In genomic region chr7:158527038-158527437, GRCh38 we compare ENCODE assay signal across 18 cellular contexts.
DNase-seq lines count a peak whose midpoint lies in the region; ATAC-seq and TF ChIP-seq lines count a peak whose summit lies in the region.
"Had no signal": no experiment of that assay in that cellular context is flagged by ENCODE, and none has a peak within 500 bp of the region (broad histone marks: within the 10 kb centered on the region; RNA-seq: fewer than 3 reads in every experiment).

No MANE protein-coding gene starts in this region.

- H3K36me3 ChIP-seq in BLaER1 = no peaks in the 10 kb centered on the region
- H3K36me3 ChIP-seq in H7 (replicated peaks; ENCODE audit: control insufficient read depth, insufficient read depth, low read length) = no peaks in the 10 kb centered on the region
- no peaks in the 10 kb centered on the region for H3K36me3 ChIP-seq in neural progenitor cell
- no peaks in the 10 kb centered on the region for H3K36me3 ChIP-seq in hepatocyte (replicated peaks; ENCODE audit: insufficient read depth, low read depth)

- peaks cover 2% of the 10 kb centered on the region for H3K9me3 Mint-ChIP-seq in chondrocyte (ENCODE audit: low read depth)
- peaks cover 9% of the 10 kb centered on the region for H3K9me3 Mint-ChIP-seq in neural progenitor cell
- H3K9me3 Mint-ChIP-seq: CD4-positive, CD25-positive, alpha-beta regulatory T cell; IgD-negative memory B cell had no signal

- H3K4me1 Mint-ChIP-seq in chondrocyte (ENCODE audit: low read depth) (no peaks in the 10 kb centered on the region), neural progenitor cell (peaks cover 5% of the 10 kb centered on the region)
- H3K4me1 Mint-ChIP-seq: CD4-positive, CD25-positive, alpha-beta regulatory T cell; CD8-positive, alpha-beta memory T cell had no signal

- H3K9me2 ChIP-seq in hepatocyte (replicated peaks; ENCODE audit: insufficient read depth) = no peaks in the 10 kb centered on the region

- H3K4me1 ChIP-seq in BLaER1 (peaks cover 89% of the 10 kb centered on the region), neural progenitor cell (no peaks in the 10 kb centered on the region), hepatocyte (ENCODE audit: insufficient read depth) (no peaks in the 10 kb centered on the region)

- H4K20me1 ChIP-seq in BLaER1 = no peaks in the 10 kb centered on the region
- H4K20me1 ChIP-seq in neural progenitor cell (ENCODE audit: low read depth) = no peaks in the 10 kb centered on the region
- no peaks in the 10 kb centered on the region for H4K20me1 ChIP-seq in hepatocyte (ENCODE audit: insufficient read depth, poor library complexity, severe bottlenecking)

- peaks cover 14% of the 10 kb centered on the region for H3K9me3 ChIP-seq in BLaER1
- H3K9me3 ChIP-seq in neural progenitor cell (ENCODE audit: low read depth) = no peaks in the 10 kb centered on the region
- H3K9me3 ChIP-seq in hepatocyte (ENCODE audit: low read depth) = no peaks in the 10 kb centered on the region

- no peak overlapping the region for H2AFZ ChIP-seq in neural progenitor cell (replicated peaks)
- no peak overlapping the region for H2AFZ ChIP-seq in hepatocyte
- H2AFZ ChIP-seq: GM23248 had no signal

- H3K4me2 ChIP-seq in BLaER1 (peak overlapping the region; percentile 95), neural progenitor cell (no peak overlapping the region), hepatocyte (no peak overlapping the region)

- peak overlapping the region; percentile 58; the same call in 1 of the 2 replicates for H3K27ac ChIP-seq in BLaER1
- H3K27ac ChIP-seq in neural progenitor cell = no peak overlapping the region
- H3K27ac ChIP-seq in hepatocyte = no peak overlapping the region
- H3K27ac ChIP-seq: GM23248 had no signal

- H3K27ac Mint-ChIP-seq in chondrocyte (ENCODE audit: unreplicated experiment) (no peak overlapping the region), neural progenitor cell (peak overlapping the region; percentile 25)
- H3K27ac Mint-ChIP-seq: CD4-positive, CD25-positive, alpha-beta regulatory T cell; HFFc6; IgD-negative memory B cell had no signal

- H3K9ac ChIP-seq in BLaER1 = peak overlapping the region; percentile 12; the same call in 1 of the 2 replicates
- no peak overlapping the region for H3K9ac ChIP-seq in neural progenitor cell
- H3K9ac ChIP-seq: GM23248 had no signal

- no peak for TF ChIP-seq CTCF in chondrocyte (IDR thresholded peaks at IDR 0.05)
- TF ChIP-seq CTCF in neural progenitor cell (IDR thresholded peaks at IDR 0.05) = no peak
- no peak for TF ChIP-seq CTCF in hepatocyte (IDR thresholded peaks at IDR 0.05; ENCODE audit: poor library complexity)

- H3F3A ChIP-seq in neural progenitor cell (ENCODE audit: low read depth) = no peaks in the 10 kb centered on the region

- 93% methylated on average over 7 of the region's 18 CpGs for WGBS in hepatocyte (ENCODE audit: low lambda C conversion rate, missing lambda C conversion rate)

- ATAC-seq in HG03439 (IDR thresholded peaks at IDR 0.05; ENCODE audit: unreplicated experiment) = no peak
- ATAC-seq: HCT116, HepG2 had no signal

- DNase-seq in H7 (peak; percentile 42), chondrocyte (ENCODE audit: low spot score) (peak; percentile 79), neural progenitor cell (ENCODE audit: low spot score) (no peak), hepatocyte (ENCODE audit: low spot score) (no peak), NCI-H446 treated with DMSO at 0.1 percent for 48 hours (lab: John Stamatoyannopoulos, UW) (no peak)
- DNase-seq: 8988T; C1 segment of cervical spinal cord; CD4-positive, CD25-positive, alpha-beta regulatory T cell; DMS79; GDM1; GM23248; HFFc6 had no signal

- H3K36me3 Mint-ChIP-seq in chondrocyte (ENCODE audit: low read depth) (no peaks in the 10 kb centered on the region), neural progenitor cell (peaks cover 3% of the 10 kb centered on the region)
- H3K36me3 Mint-ChIP-seq: CD4-positive, CD25-positive, alpha-beta regulatory T cell; CD8-positive, alpha-beta memory T cell; IgD-negative memory B cell had no signal

- H3K27me3 ChIP-seq in BLaER1 (no peaks in the 10 kb centered on the region), H7 (ENCODE audit: control insufficient read depth, insufficient read depth, low read length) (no peaks in the 10 kb centered on the region), neural progenitor cell (no peaks in the 10 kb centered on the region), hepatocyte (no peaks in the 10 kb centered on the region)

- H3K4me3 Mint-ChIP-seq in chondrocyte (ENCODE audit: unreplicated experiment) (no peak overlapping the region), neural progenitor cell (no peak overlapping the region)
- H3K4me3 Mint-ChIP-seq: CD4-positive, CD25-positive, alpha-beta regulatory T cell; CD8-positive, alpha-beta memory T cell; HFFc6; IgD-negative memory B cell had no signal

- H3K4me3 ChIP-seq in BLaER1 = no peak overlapping the region
- no peak overlapping the region for H3K4me3 ChIP-seq in H7 (ENCODE audit: insufficient read depth, low read depth, low read length)
- no peak overlapping the region for H3K4me3 ChIP-seq in neural progenitor cell
- H3K4me3 ChIP-seq in hepatocyte = no peak overlapping the region
- H3K4me3 ChIP-seq: GM23248 had no signal

- H3K27me3 Mint-ChIP-seq in chondrocyte (ENCODE audit: low read depth) (no peaks in the 10 kb centered on the region), neural progenitor cell (ENCODE audit: insufficient read depth, low read depth) (peaks cover 10% of the 10 kb centered on the region)
- H3K27me3 Mint-ChIP-seq: CD4-positive, CD25-positive, alpha-beta regulatory T cell; IgD-negative memory B cell had no signal

- H3K79me2 ChIP-seq in neural progenitor cell (ENCODE audit: low read depth) = no peaks in the 10 kb centered on the region
- H3K79me2 ChIP-seq in hepatocyte = no peaks in the 10 kb centered on the region

Comparison
In these comparisons a context has a peak if more than half of its experiments do, and no peak if none do; other contexts are left out.
1. DNase-seq: peak in H7 (single experiment) and chondrocyte (single experiment); none in neural progenitor cell (single experiment), hepatocyte (single experiment) and NCI-H446 treated with DMSO at 0.1 percent for 48 hours (single experiment).